Comparison of ENCODE assay signal across 2 cellular contexts in genomic region chr17:46777943-46778915, GRCh38.
TF ChIP-seq lines count a peak whose summit lies in the region.

No MANE protein-coding gene starts in this region.

TF ChIP-seq in SK-N-SH, 30 proteins besides CTCF, POLR2A, EP300 and RAD21 (continued from another document):
- TF ChIP-seq, protein P1, sequence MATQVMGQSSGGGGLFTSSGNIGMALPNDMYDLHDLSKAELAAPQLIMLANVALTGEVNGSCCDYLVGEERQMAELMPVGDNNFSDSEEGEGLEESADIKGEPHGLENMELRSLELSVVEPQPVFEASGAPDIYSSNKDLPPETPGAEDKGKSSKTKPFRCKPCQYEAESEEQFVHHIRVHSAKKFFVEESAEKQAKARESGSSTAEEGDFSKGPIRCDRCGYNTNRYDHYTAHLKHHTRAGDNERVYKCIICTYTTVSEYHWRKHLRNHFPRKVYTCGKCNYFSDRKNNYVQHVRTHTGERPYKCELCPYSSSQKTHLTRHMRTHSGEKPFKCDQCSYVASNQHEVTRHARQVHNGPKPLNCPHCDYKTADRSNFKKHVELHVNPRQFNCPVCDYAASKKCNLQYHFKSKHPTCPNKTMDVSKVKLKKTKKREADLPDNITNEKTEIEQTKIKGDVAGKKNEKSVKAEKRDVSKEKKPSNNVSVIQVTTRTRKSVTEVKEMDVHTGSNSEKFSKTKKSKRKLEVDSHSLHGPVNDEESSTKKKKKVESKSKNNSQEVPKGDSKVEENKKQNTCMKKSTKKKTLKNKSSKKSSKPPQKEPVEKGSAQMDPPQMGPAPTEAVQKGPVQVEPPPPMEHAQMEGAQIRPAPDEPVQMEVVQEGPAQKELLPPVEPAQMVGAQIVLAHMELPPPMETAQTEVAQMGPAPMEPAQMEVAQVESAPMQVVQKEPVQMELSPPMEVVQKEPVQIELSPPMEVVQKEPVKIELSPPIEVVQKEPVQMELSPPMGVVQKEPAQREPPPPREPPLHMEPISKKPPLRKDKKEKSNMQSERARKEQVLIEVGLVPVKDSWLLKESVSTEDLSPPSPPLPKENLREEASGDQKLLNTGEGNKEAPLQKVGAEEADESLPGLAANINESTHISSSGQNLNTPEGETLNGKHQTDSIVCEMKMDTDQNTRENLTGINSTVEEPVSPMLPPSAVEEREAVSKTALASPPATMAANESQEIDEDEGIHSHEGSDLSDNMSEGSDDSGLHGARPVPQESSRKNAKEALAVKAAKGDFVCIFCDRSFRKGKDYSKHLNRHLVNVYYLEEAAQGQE (IDR thresholded peaks at IDR 0.05; ENCODE audit: low read depth, low read length) = no peak; the same call in 1 of the 2 replicates
- TF ChIP-seq JUND (IDR thresholded peaks at IDR 0.05) (no peak), MXI1 (IDR thresholded peaks at IDR 0.05; ENCODE audit: low read depth, low read length) (no peak), CHD2 (IDR thresholded peaks at IDR 0.05; ENCODE audit: low read length, partially characterized antibody) (no peak), SMC3 (IDR thresholded peaks at IDR 0.05; ENCODE audit: low read depth, low read length) (no peak), FOSL2 (IDR thresholded peaks at IDR 0.05; ENCODE audit: borderline replicate concordance, low read depth) (no peak)

TF ChIP-seq in SK-N-SH treated with all-trans-retinoic acid at 6 μM for 48 hours, 23 proteins besides CTCF, POLR2A, EP300 and RAD21 (continued from another document):
- TF ChIP-seq, protein P2, sequence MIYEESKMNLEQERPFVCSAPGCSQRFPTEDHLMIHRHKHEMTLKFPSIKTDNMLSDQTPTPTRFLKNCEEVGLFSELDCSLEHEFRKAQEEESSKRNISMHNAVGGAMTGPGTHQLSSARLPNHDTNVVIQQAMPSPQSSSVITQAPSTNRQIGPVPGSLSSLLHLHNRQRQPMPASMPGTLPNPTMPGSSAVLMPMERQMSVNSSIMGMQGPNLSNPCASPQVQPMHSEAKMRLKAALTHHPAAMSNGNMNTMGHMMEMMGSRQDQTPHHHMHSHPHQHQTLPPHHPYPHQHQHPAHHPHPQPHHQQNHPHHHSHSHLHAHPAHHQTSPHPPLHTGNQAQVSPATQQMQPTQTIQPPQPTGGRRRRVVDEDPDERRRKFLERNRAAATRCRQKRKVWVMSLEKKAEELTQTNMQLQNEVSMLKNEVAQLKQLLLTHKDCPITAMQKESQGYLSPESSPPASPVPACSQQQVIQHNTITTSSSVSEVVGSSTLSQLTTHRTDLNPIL (CRISPR knock-in tag; IDR thresholded peaks at IDR 0.05; ENCODE audit: low read depth) = no peak
- no peak for TF ChIP-seq ZNF8 (CRISPR knock-in tag; IDR thresholded peaks at IDR 0.05)
- no peak for TF ChIP-seq ZC3H10 (CRISPR knock-in tag; IDR thresholded peaks at IDR 0.05)
- TF ChIP-seq, protein P3, sequence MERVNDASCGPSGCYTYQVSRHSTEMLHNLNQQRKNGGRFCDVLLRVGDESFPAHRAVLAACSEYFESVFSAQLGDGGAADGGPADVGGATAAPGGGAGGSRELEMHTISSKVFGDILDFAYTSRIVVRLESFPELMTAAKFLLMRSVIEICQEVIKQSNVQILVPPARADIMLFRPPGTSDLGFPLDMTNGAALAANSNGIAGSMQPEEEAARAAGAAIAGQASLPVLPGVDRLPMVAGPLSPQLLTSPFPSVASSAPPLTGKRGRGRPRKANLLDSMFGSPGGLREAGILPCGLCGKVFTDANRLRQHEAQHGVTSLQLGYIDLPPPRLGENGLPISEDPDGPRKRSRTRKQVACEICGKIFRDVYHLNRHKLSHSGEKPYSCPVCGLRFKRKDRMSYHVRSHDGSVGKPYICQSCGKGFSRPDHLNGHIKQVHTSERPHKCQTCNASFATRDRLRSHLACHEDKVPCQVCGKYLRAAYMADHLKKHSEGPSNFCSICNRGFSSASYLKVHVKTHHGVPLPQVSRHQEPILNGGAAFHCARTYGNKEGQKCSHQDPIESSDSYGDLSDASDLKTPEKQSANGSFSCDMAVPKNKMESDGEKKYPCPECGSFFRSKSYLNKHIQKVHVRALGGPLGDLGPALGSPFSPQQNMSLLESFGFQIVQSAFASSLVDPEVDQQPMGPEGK (CRISPR knock-in tag; IDR thresholded peaks at IDR 0.05; ENCODE audit: borderline replicate concordance) = no peak
- no peak for TF ChIP-seq CSDC2 (CRISPR knock-in tag; IDR thresholded peaks at IDR 0.05)
- no peak for TF ChIP-seq SNAI2 (CRISPR knock-in tag; IDR thresholded peaks at IDR 0.05)
- TF ChIP-seq ISL1 (CRISPR knock-in tag; IDR thresholded peaks at IDR 0.05) = no peak
- no peak for TF ChIP-seq ZFP3 (CRISPR knock-in tag; IDR thresholded peaks at IDR 0.05)
- TF ChIP-seq GLIS3 (CRISPR knock-in tag; IDR thresholded peaks at IDR 0.05) = no peak
- no peak for TF ChIP-seq ZNF70 (CRISPR knock-in tag; IDR thresholded peaks at IDR 0.05)
TF ChIP-seq in SK-N-SH treated with all-trans-retinoic acid at 6 μM for 48 hours: peak in this region for 0.
